8 cellular contexts compared by ENCODE assay signal in the genomic region with DNA sequence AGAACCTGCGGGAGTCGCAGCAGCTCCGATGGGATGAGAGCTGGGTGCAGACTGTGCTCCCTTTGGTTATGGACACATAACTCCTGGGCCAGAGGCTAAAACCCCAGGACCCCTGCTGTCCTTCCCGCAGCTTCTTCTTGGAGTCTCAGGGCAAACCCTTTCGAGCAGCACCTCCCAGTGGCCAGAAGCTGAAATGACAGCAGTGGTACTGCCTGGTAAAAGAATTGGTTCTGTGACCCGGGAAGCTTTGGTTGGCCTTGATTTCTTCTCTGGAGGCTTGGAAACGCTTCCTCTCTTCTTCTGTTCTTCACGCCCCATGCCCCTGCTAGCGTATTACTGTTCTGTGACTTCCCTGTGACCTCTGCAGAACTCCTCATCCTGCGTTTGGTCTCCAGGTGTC. TPM values are rescaled to one million over a fixed set of nuclear protein-coding genes. Genes with fewer than 3 reads are reported as not detected.
A peak's percentile ranks its signal among the peaks of the same experiment; 100 is the strongest.
DNase-seq lines count a peak whose midpoint lies in the region; ATAC-seq, FAIRE-seq and TF ChIP-seq lines count a peak whose summit lies in the region.
"Not testable (repeated sequence)": the region's sequence is repeated elsewhere in the genome, so short reads cannot be mapped to it uniquely, and the experiment has no call there.

No MANE protein-coding gene starts in this region.

- POLR2A ChIA-PET in A549 (lab: Yijun Ruan, JAX), result not testable (repeated sequence)

- H3K9me3 ChIP-seq in A549, lower lobe of right lung: not testable (repeated sequence)

- not testable (repeated sequence) for ATAC-seq in A549, lower lobe of right lung

- H3K36me3 ChIP-seq in lower lobe of right lung, result peaks cover 67% of the 10 kb centered on the region

- not testable (repeated sequence) for H3K27ac ChIP-seq in A549, lower lobe of right lung

- not testable (repeated sequence) for FAIRE-seq in A549 (lab: Jason Lieb, UNC)

- not testable (repeated sequence) for H3K4me3 ChIP-seq in A549; GM12875 (ENCODE audit: low read depth, low read length); lower lobe of right lung

- 49% methylated on average over 9 of the region's 10 CpGs for WGBS in A549 (ENCODE audit: missing lambda C conversion rate)

- DNase-seq in A549 (ENCODE audit: low read depth in 1 of 2, low spot score in 1 of 2), result peak; percentile 54 to 72
- DNase-seq in NCI-H2081 (lab: John Stamatoyannopoulos, UW), result peak; percentile 21 to 41
- peak; percentile 21 for DNase-seq in T1000 (lab: John Stamatoyannopoulos, UW)
- peak; percentile 16 for DNase-seq in activated gamma-delta T cell treated with anti-CD3 and anti-CD28 coated beads, Interleukin-2, amount 50 U/mL, for 16 hours (ENCODE audit: low read depth)
- DNase-seq in epidermal melanocyte (ENCODE audit: insufficient read length, low spot score), result peak; percentile 33
- DNase-seq in lower lobe of right lung, result not testable (repeated sequence)
- DNase-seq in stimulated activated CD4-positive, alpha-beta T cell treated with anti-CD3 and anti-CD28 coated beads, Interleukin-1b, Interleukin-23, amount 100 ng/mL, for 4 hours (ENCODE audit: low read depth in 2 of 2), result peak; percentile 34 to 43

- not testable (repeated sequence) for TF ChIP-seq POLR2A in A549 (IDR thresholded peaks at IDR 0.05; ENCODE audit: low read length)

- CTCF ChIA-PET in A549 (lab: Yijun Ruan, JAX), result interaction anchor here (0.6 to 2.6 kb wide), 9 partner anchors 9 to 387 kb away, joined by 3 to 15 read pairs (median 3); a partner anchor contains a TSS

- not testable (repeated sequence) for H3K27me3 ChIP-seq in lower lobe of right lung (ENCODE audit: low read depth)

- peak; percentile 50 to 61 for TF ChIP-seq RAD21 in A549 (conservative IDR thresholded peaks at IDR 0.05 in 1 of 2, IDR thresholded peaks at IDR 0.05 in 1 of 2)

- intact Hi-C loops in lower lobe of right lung (cut with DNase I), result not testable (repeated sequence)

- not testable (repeated sequence) for TF ChIP-seq EP300 in A549 (IDR thresholded peaks at IDR 0.05)

- H3K4me2 ChIP-seq in A549, result not testable (repeated sequence)

- TF ChIP-seq CTCF in A549 (IDR thresholded peaks at IDR 0.05) (peak; percentile 42), GM12875 (IDR thresholded peaks at IDR 0.05; ENCODE audit: borderline replicate concordance, insufficient read depth, low read depth, low read length) (peak; percentile 77), lower lobe of right lung (IDR thresholded peaks at IDR 0.05) (peak; percentile 61)

- H3K4me1 ChIP-seq in A549, lower lobe of right lung: not testable (repeated sequence)

RNA-seq across cellular contexts. Expression of a gene that starts 12.8 kb away (rescaled TPM):
- polyA plus RNA-seq in A549 (2011; rRNA removed) (14.8 and 15.5 TPM in 2 replicates), A549 (2017; fragmentation: RNase III; extraction: RNeasy Plus Mini Kit Qiagen cat#74134 plus additional on column Dnase treatment) (22.1 to 24.9 TPM (median 22.6 TPM) in 3 replicates)
- polyA plus RNA-seq in A549 (2012; cell fraction: cytosol; rRNA removed), result 26.3 and 35.9 TPM in 2 replicates
- 35.2 and 51.4 TPM in 2 replicates for polyA plus RNA-seq in A549 (2012; cell fraction: nucleus; rRNA removed)
- 16.2 and 19.1 TPM in 2 replicates for polyA minus RNA-seq in A549 (2011; rRNA and poly(A)+ RNA removed)
- total RNA-seq in lower lobe of right lung, result 9.5 TPM

RNA-seq across cellular contexts. Expression of a gene that starts 13.2 kb away (rescaled TPM):
- polyA plus RNA-seq in A549 (2011; rRNA removed), result 30.9 and 35.5 TPM in 2 replicates
- polyA plus RNA-seq in A549 (2012; cell fraction: cytosol; rRNA removed), result 31.7 and 37.9 TPM in 2 replicates
- polyA plus RNA-seq in A549 (2012; cell fraction: nucleus; rRNA removed), result 58.0 and 61.6 TPM in 2 replicates
- polyA plus RNA-seq in A549 (2017; fragmentation: RNase III; extraction: RNeasy Plus Mini Kit Qiagen cat#74134 plus additional on column Dnase treatment), result 29.6 to 33.4 TPM (median 31.7 TPM) in 3 replicates
- polyA minus RNA-seq in A549 (2011; rRNA and poly(A)+ RNA removed), result 46.8 and 55.7 TPM in 2 replicates
- 17.8 TPM for total RNA-seq in lower lobe of right lung

RNA-seq across cellular contexts. Expression of a gene that starts 19.0 kb away (rescaled TPM):
- polyA plus RNA-seq in A549 (2011; rRNA removed) (not detected in 2 replicates), A549 (2017; fragmentation: RNase III; extraction: RNeasy Plus Mini Kit Qiagen cat#74134 plus additional on column Dnase treatment) (not detected in 3 replicates)
- polyA plus RNA-seq in A549 (2012; cell fraction: cytosol; rRNA removed), result not detected in 2 replicates
- polyA plus RNA-seq in A549 (2012; cell fraction: nucleus; rRNA removed), result not detected in 2 replicates
- polyA minus RNA-seq in A549 (2011; rRNA and poly(A)+ RNA removed), result not detected in 2 replicates
- total RNA-seq in lower lobe of right lung, result 198 TPM

RNA-seq across cellular contexts. Expression of a gene that starts 51.1 kb away (rescaled TPM):
- 6.5 and 6.7 TPM in 2 replicates for polyA plus RNA-seq in A549 (2011; rRNA removed)
- 14.6 and 17.8 TPM in 2 replicates for polyA plus RNA-seq in A549 (2012; cell fraction: cytosol; rRNA removed)
- polyA plus RNA-seq in A549 (2012; cell fraction: nucleus; rRNA removed), result 44.4 and 60.0 TPM in 2 replicates
- 12.6 to 17.3 TPM (median 16.5 TPM) in 3 replicates for polyA plus RNA-seq in A549 (2017; fragmentation: RNase III; extraction: RNeasy Plus Mini Kit Qiagen cat#74134 plus additional on column Dnase treatment)
- 6.8 and 8.2 TPM in 2 replicates for polyA minus RNA-seq in A549 (2011; rRNA and poly(A)+ RNA removed)
- 24.1 TPM for total RNA-seq in lower lobe of right lung
